ENCODE assay signal across 12 cellular contexts in the genomic region with DNA sequence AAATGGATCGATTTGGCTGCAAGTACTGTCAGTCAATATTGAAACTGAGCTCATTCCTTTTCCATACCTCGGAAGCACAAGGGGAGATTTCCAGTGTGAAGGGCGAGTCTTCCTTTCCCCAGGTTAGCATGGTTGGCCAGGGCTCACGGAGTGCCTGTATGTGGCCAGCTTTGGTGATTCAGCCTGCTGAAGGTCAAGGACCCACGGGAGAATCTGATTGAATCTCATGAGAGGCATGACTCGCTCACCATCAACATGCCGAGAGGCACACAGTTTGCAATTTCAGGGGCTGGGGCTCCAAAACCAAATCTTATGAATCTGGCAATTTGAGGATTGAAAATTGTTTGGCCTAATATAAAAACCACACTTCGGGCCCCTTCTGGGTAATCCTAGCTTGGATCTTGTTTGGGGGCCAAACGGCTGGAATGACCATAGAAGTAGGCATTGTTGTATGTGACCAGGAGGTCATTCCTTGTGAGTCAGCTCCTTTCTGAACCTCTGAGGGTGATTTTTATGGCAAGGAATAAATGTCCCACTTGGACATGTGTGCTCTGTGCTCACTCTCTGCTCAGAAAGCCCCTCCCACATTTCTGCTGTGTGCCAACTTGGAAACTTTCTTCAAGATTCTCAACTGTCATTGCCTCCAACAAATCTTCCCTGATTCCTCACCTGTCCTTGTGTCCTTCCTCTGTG.
A peak's percentile ranks its signal among the peaks of the same experiment; 100 is the strongest.
DNase-seq lines count a peak whose midpoint lies in the region; ATAC-seq, FAIRE-seq and TF ChIP-seq lines count a peak whose summit lies in the region.
"Had no signal": no experiment of that assay in that cellular context is flagged by ENCODE, and none has a peak within 500 bp of the region (broad histone marks: within the 10 kb centered on the region; RNA-seq: fewer than 3 reads in every experiment).

No MANE protein-coding gene starts in this region.

- FAIRE-seq in GM12878 (lab: Jason Lieb, UNC) = no peak

- H3K9me3 ChIP-seq in Karpas-422 (ENCODE audit: low read length) = no peaks in the 10 kb centered on the region
- no peaks in the 10 kb centered on the region for H3K9me3 ChIP-seq in GM12878 (replicated peaks; ENCODE audit: control insufficient read depth, insufficient read depth, low read length)
- H3K9me3 ChIP-seq in mesodermal cell (ENCODE audit: control insufficient read depth, low read length) = no peaks in the 10 kb centered on the region
- H3K9me3 ChIP-seq: ascending aorta, right atrium auricular region had no signal

- DNase-seq in EL (peak; percentile 90), Karpas-422 (no peak), GM12878 (ENCODE audit: low read depth, low spot score) (no peak), SK-N-DZ (ENCODE audit: low spot score) (no peak)
- DNase-seq: H9, NCI-H1417 treated with DMSO at 0.1 percent for 48 hours had no signal

- ATAC-seq in GM12878 (no peak), HG03108 (IDR thresholded peaks at IDR 0.05; ENCODE audit: unreplicated experiment) (no peak), HG02973 (IDR thresholded peaks at IDR 0.05; ENCODE audit: unreplicated experiment) (no peak)
- ATAC-seq: activated CD4-positive, CD25-positive, alpha-beta regulatory T cell treated with anti-CD3 and anti-CD28 coated beads, Interleukin-2, amount 50 U/mL, for 24 hours had no signal

- no peak for TF ChIP-seq CTCF in GM12878 (IDR thresholded peaks at IDR 0.05 in 2 of 3, conservative IDR thresholded peaks at IDR 0.05 in 1 of 3; ENCODE audit: control insufficient read depth in 2 of 3, extremely low read depth in 1 of 3, insufficient read depth in 1 of 3, low read depth in 3 of 3, low read length in 3 of 3)

- BruUV-seq in GM12878 (replicated peaks; lab: Mats Ljungman, UMichigan) = no TSS peak

- CTCF ChIA-PET in GM12878 (lab: Yijun Ruan, JAX) = interaction anchor here (0.7 to 3.1 kb wide), 5 partner anchors 11 to 627 kb away, joined by 3 to 20 read pairs (median 4); partner anchors contain the start of gene INSYN2B

- no peaks in the 10 kb centered on the region for H3K9me2 ChIP-seq in Karpas-422 (replicated peaks; ENCODE audit: insufficient read depth, low read length)

- no peak for TF ChIP-seq POLR2A in GM12878 (IDR thresholded peaks at IDR 0.05; ENCODE audit: low read depth, low read length)

- H4K20me1 ChIP-seq in Karpas-422 (ENCODE audit: insufficient read depth, low read depth, low read length) (no peaks in the 10 kb centered on the region), GM12878 (ENCODE audit: control insufficient read depth, insufficient read depth) (no peaks in the 10 kb centered on the region)

- H3K4me2 ChIP-seq in Karpas-422 (ENCODE audit: low read depth, low read length, poor library complexity, severe bottlenecking) = no peak overlapping the region
- H3K4me2 ChIP-seq in GM12878 (ENCODE audit: control insufficient read depth, insufficient read depth) = no peak overlapping the region

- RAD21 ChIA-PET in GM12878 (lab: Charles Lee; ENCODE audit: unreplicated experiment) = interaction anchor here (0.7 to 4.2 kb wide), 8 partner anchors 10 to 98 kb away, joined by 3 to 33 read pairs (median 5); no protein-coding TSS in a partner anchor

- H3K27me3 ChIP-seq in Karpas-422 (ENCODE audit: low read length) = no peaks in the 10 kb centered on the region
- H3K27me3 ChIP-seq in GM12878 (replicated peaks in 1 of 2; ENCODE audit: control insufficient read depth in 2 of 2, insufficient read depth in 2 of 2, low read length in 1 of 2) = no peaks in the 10 kb centered on the region
- H3K27me3 ChIP-seq: ascending aorta, right atrium auricular region had no signal

- in situ Hi-C loops in GM12878 (cut with MboI) = no loop called here

- SMC1A ChIA-PET in GM12878 (lab: Charles Lee; ENCODE audit: uncharacterized antibody, unreplicated experiment) = interaction anchor here (0.7 to 9.0 kb wide), 14 partner anchors 8 to 273 kb away, joined by 3 to 123 read pairs (median 6); partner anchors contain the start of gene INSYN2B

- no peak for TF ChIP-seq RAD21 in GM12878 (IDR thresholded peaks at IDR 0.05; ENCODE audit: insufficient read depth, low read depth, low read length)

- H3K36me3 ChIP-seq in Karpas-422 (ENCODE audit: insufficient read depth, low read length) = peaks cover 63% of the 10 kb centered on the region
- peaks cover 22 to 54% of the 10 kb centered on the region in 2 experiments for H3K36me3 ChIP-seq in GM12878 (ENCODE audit: control insufficient read depth in 2 of 2, insufficient read depth in 2 of 2, low read length in 1 of 2)
- H3K36me3 ChIP-seq in mesodermal cell (ENCODE audit: control insufficient read depth, insufficient read depth, low read length) = no peaks in the 10 kb centered on the region
- H3K36me3 ChIP-seq: ascending aorta, right atrium auricular region had no signal

- H3K79me2 ChIP-seq in Karpas-422 (ENCODE audit: low read length) (peaks cover 29% of the 10 kb centered on the region), GM12878 (ENCODE audit: control insufficient read depth, insufficient read depth, low read length) (peaks cover 3% of the 10 kb centered on the region; the same call in 1 of the 2 replicates)

- H3K27ac ChIP-seq in Karpas-422 (ENCODE audit: low read length) = peak overlapping the region; percentile 92
- peak overlapping the region; percentile 60 for H3K27ac ChIP-seq in GM12878 (ENCODE audit: control insufficient read depth, insufficient read depth)
- H3K27ac ChIP-seq in mesodermal cell (ENCODE audit: low read depth, low read length, severe bottlenecking) = peak overlapping the region; percentile 8
- H3K27ac ChIP-seq: ascending aorta, right atrium auricular region had no signal

- 52% methylated on average over 9 of the region's 9 CpGs for WGBS in GM12878 (ENCODE audit: insufficient coverage, insufficient replicate concordance, low lambda C conversion rate, missing lambda C conversion rate)
- WGBS in mesodermal cell (ENCODE audit: insufficient coverage in 2 of 2), 2 experiments = 89 to 93% methylated on average over 8 of the region's 9 CpGs

- no peak overlapping the region for H3K9ac ChIP-seq in Karpas-422 (ENCODE audit: low read length)
- no peak overlapping the region for H3K9ac ChIP-seq in GM12878 (ENCODE audit: control insufficient read depth, insufficient read depth, low read length)

- H3K4me3 ChIP-seq in Karpas-422 (ENCODE audit: low read length) = no peak overlapping the region
- no peak overlapping the region for H3K4me3 ChIP-seq in GM12878
- H3K4me3 ChIP-seq in mesodermal cell (ENCODE audit: extremely low read depth, insufficient read depth, low read length, poor library complexity, severe bottlenecking) = no peak overlapping the region
- H3K4me3 ChIP-seq: ascending aorta, right atrium auricular region had no signal

- POLR2A ChIA-PET in GM12878 (lab: Charles Lee) = interaction anchor here (1.0 to 1.3 kb wide), 3 partner anchors 8 to 12 kb away, joined by 3 to 8 read pairs (median 3); no protein-coding TSS in a partner anchor

- H2AFZ ChIP-seq in Karpas-422 (ENCODE audit: low read length) (no peak overlapping the region), GM12878 (ENCODE audit: control insufficient read depth, low read depth, low read length) (no peak overlapping the region)

- intact Hi-C loops in GM12878 (cut with micrococcal nuclease; ENCODE audit: unreplicated experiment) = loop anchor here (10.0 kb wide), 2 partner anchors 198 to 368 kb away; no protein-coding TSS in a partner anchor

- H3K4me1 ChIP-seq in Karpas-422 (ENCODE audit: low read length) (peaks cover 50% of the 10 kb centered on the region), GM12878 (ENCODE audit: control insufficient read depth, insufficient read depth, low read length) (peaks cover 46% of the 10 kb centered on the region), mesodermal cell (ENCODE audit: control insufficient read depth, insufficient read depth, low read length, poor library complexity, severe bottlenecking) (peaks cover 27% of the 10 kb centered on the region)
- H3K4me1 ChIP-seq: ascending aorta, right atrium auricular region had no signal

- no peak for TF ChIP-seq EP300 in GM12878 (IDR thresholded peaks at IDR 0.05; ENCODE audit: borderline replicate concordance in 1 of 2, control insufficient read depth in 1 of 2, low read depth in 2 of 2, low read length in 2 of 2)

TF ChIP-seq in GM12878, 131 proteins besides CTCF, POLR2A, EP300 and RAD21 (continues in another document):
- TF ChIP-seq NRF1 (conservative IDR thresholded peaks at IDR 0.05; ENCODE audit: low read depth, low read length) (no peak), SMC3 (IDR thresholded peaks at IDR 0.05; ENCODE audit: borderline replicate concordance, low read length) (no peak), TAF1 (IDR thresholded peaks at IDR 0.05; ENCODE audit: borderline replicate concordance, low read depth, low read length) (no peak), E4F1 (IDR thresholded peaks at IDR 0.05; ENCODE audit: borderline replicate concordance, partially characterized antibody) (no peak), RB1 (IDR thresholded peaks at IDR 0.05; ENCODE audit: borderline replicate concordance) (no peak), NR2C2 (IDR thresholded peaks at IDR 0.05; ENCODE audit: borderline replicate concordance, control insufficient read depth, insufficient read length, low read depth) (no peak), SP1 (IDR thresholded peaks at IDR 0.05; ENCODE audit: low read depth, low read length) (no peak), CHD1 (IDR thresholded peaks at IDR 0.05; ENCODE audit: low read depth, low read length) (no peak)

Comparison
In these comparisons a context has a peak if more than half of its experiments do, and no peak if none do; other contexts are left out.
1. H3K27ac ChIP-seq: peak in every context shown above with its lines; median percentile 92 in Karpas-422; 60 in GM12878; 8 in mesodermal cell.